11 cellular contexts compared by ENCODE assay signal in the genomic region with DNA sequence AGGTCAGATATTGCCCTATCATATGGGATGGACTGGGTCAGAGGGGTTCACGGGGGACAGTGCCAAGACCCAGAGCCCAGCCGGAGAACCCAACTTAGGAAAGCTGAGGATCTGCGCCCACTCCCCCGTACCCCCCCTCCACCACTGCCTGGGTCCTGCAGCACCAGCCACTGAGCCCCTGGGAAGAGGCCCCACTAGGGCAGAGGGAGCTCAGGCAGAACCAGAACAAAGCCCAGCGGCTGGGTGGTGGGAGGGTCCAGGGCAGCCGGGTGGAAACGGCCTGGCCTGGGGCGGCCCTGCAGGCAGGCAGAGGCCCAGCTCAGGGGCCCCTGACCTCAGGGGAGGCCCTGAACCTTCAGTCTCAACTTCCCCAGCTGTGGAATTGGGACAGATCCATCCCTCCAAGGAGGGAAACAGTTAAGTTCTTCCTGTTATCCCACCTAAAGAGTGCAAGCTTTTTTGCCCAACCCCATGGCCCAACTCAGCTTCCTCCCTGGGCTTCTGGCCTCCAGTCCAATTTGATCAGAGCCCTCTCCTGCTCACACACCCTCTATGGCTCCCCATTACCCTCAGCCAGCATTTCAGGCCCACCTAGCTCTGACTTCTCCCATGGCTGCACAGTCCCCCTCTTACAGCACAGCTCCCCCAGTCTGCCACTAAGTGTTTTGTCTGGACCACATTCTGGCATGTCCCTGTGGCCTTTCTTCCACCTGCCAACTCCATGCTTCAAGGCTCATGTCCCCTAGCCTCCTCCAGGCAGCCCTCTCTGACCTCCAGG. TPM values are rescaled to one million over a fixed set of nuclear protein-coding genes. Genes with fewer than 3 reads are reported as not detected.
A peak's percentile ranks its signal among the peaks of the same experiment; 100 is the strongest.
DNase-seq lines count a peak whose midpoint lies in the region; ATAC-seq and TF ChIP-seq lines count a peak whose summit lies in the region.
"Had no signal": no experiment of that assay in that cellular context is flagged by ENCODE, and none has a peak within 500 bp of the region (broad histone marks: within the 10 kb centered on the region; RNA-seq: fewer than 3 reads in every experiment).

No MANE protein-coding gene starts in this region.

- no peak overlapping the region for H2BK15ac ChIP-seq in mesendoderm (replicated peaks; ENCODE audit: low read depth)

- TF ChIP-seq POLR2A in breast epithelium (IDR thresholded peaks at IDR 0.05) (no peak), uterus (IDR thresholded peaks at IDR 0.05) (no peak)

- H3K27ac ChIP-seq in left ventricle myocardium inferior (replicated peaks): peak overlapping the region; percentile 93
- H3K27ac ChIP-seq in breast epithelium: peak overlapping the region; percentile 62 to 65
- no peak overlapping the region for H3K27ac ChIP-seq in mesendoderm (ENCODE audit: low read depth, low read length)
- peak overlapping the region; percentile 76 to 84 for H3K27ac ChIP-seq in uterus

- H3K9me3 ChIP-seq in left ventricle myocardium inferior (replicated peaks) (no peaks in the 10 kb centered on the region), breast epithelium (no peaks in the 10 kb centered on the region), uterus (no peaks in the 10 kb centered on the region)

- H2BK120ac ChIP-seq in mesendoderm (ENCODE audit: low read depth, low read length): no peak overlapping the region

- no peak overlapping the region for H3K18ac ChIP-seq in mesendoderm (ENCODE audit: low read length)

- no peak overlapping the region for H3K56ac ChIP-seq in mesendoderm (ENCODE audit: low read length)

- no peak overlapping the region for H3K4me2 ChIP-seq in mesendoderm (ENCODE audit: low read length)

- peak overlapping the region; percentile 88 for H3K9ac ChIP-seq in mesendoderm (ENCODE audit: low read length)

- H3K36me3 ChIP-seq in left ventricle myocardium inferior: peaks cover 28% of the 10 kb centered on the region
- H3K36me3 ChIP-seq in breast epithelium: no peaks in the 10 kb centered on the region
- H3K36me3 ChIP-seq in mesendoderm (ENCODE audit: control insufficient read depth, insufficient read depth, low read length): peaks cover 2% of the 10 kb centered on the region
- H3K36me3 ChIP-seq in uterus: no peaks in the 10 kb centered on the region

- peak overlapping the region; percentile 91 for H3K4me3 ChIP-seq in left ventricle myocardium inferior
- H3K4me3 ChIP-seq in breast epithelium: peak overlapping the region in 1 of 3 donors; percentile 11
- H3K4me3 ChIP-seq in mesendoderm (ENCODE audit: low read length): no peak overlapping the region
- H3K4me3 ChIP-seq in uterus: no peak overlapping the region

- no peak for ATAC-seq in left ventricle myocardium superior
- ATAC-seq in left lobe of liver: no peak
- ATAC-seq in GM18511 (IDR thresholded peaks at IDR 0.05; ENCODE audit: unreplicated experiment): no peak
- ATAC-seq in HG02852 (IDR thresholded peaks at IDR 0.05; ENCODE audit: unreplicated experiment): no peak

- H4K8ac ChIP-seq in mesendoderm (ENCODE audit: low read depth, low read length): no peak overlapping the region

- H2AK5ac ChIP-seq in mesendoderm (ENCODE audit: low read length): no peak overlapping the region

- H3K79me1 ChIP-seq in mesendoderm (ENCODE audit: low read length): peaks cover 12% of the 10 kb centered on the region

- no peak for TF ChIP-seq CTCF in left ventricle myocardium inferior (IDR thresholded peaks at IDR 0.05; ENCODE audit: borderline replicate concordance)
- no peak for TF ChIP-seq CTCF in breast epithelium (IDR thresholded peaks at IDR 0.05)
- TF ChIP-seq CTCF in uterus (IDR thresholded peaks at IDR 0.05): no peak

- no CpG with 5 or more reads among the region's 8 CpGs for WGBS in mesendoderm (ENCODE audit: extremely low coverage, insufficient coverage, low lambda C conversion rate)

- H4K5ac ChIP-seq in mesendoderm (ENCODE audit: low read length): no peak overlapping the region

- H3K27me3 ChIP-seq in left ventricle myocardium inferior (ENCODE audit: low read depth): no peaks in the 10 kb centered on the region
- no peaks in the 10 kb centered on the region for H3K27me3 ChIP-seq in breast epithelium
- no peaks in the 10 kb centered on the region for H3K27me3 ChIP-seq in mesendoderm (ENCODE audit: insufficient read depth, low read length, poor library complexity)
- no peaks in the 10 kb centered on the region for H3K27me3 ChIP-seq in uterus

- no peak overlapping the region for H2BK5ac ChIP-seq in mesendoderm (ENCODE audit: low read length)

- DNase-seq in left ventricle myocardium inferior (no peak), left ventricle myocardium superior (no peak), breast epithelium (ENCODE audit: low spot score in 2 of 2) (no peak), mesendoderm (no peak), uterus (no peak), left lobe of liver (ENCODE audit: low spot score) (no peak)
- DNase-seq: CD4-positive, CD25-positive, alpha-beta regulatory T cell; hippocampal formation; NCI-H526 had no signal

- intact Hi-C loops in left ventricle myocardium inferior (cut with micrococcal nuclease) (no loop called here), left ventricle myocardium superior (cut with micrococcal nuclease) (no loop called here), breast epithelium (cut with DNase I; ENCODE audit: low total_unique reads) (no loop called here), uterus (cut with DNase I; ENCODE audit: low total_unique reads) (no loop called here)

- H3K23ac ChIP-seq in mesendoderm (ENCODE audit: low read length): no peak overlapping the region

- H3K4ac ChIP-seq in mesendoderm (ENCODE audit: low read depth, low read length): no peak overlapping the region

- H3K79me2 ChIP-seq in mesendoderm (ENCODE audit: control insufficient read depth, insufficient read depth, low read length): peaks cover 42% of the 10 kb centered on the region

- H3K4me1 ChIP-seq in left ventricle myocardium inferior: peaks cover 57% of the 10 kb centered on the region
- peaks cover 6 to 7% of the 10 kb centered on the region in 2 donors for H3K4me1 ChIP-seq in breast epithelium
- H3K4me1 ChIP-seq in mesendoderm (ENCODE audit: control insufficient read depth, low read depth, low read length): peaks cover 6% of the 10 kb centered on the region
- peaks cover 0 to 13% of the 10 kb centered on the region in 2 donors for H3K4me1 ChIP-seq in uterus

RNA-seq across cellular contexts. Expression of gene NR2F6, which starts 3.1 kb away (rescaled TPM):
- total RNA-seq in left ventricle myocardium inferior (60.1 TPM), left ventricle myocardium superior (82.4 TPM), breast epithelium (10 to 100 TPM; 23.2 to 52.4 (median 34.7) TPM), uterus (10 to 100 TPM; 14.3 to 45.0 (median 36.0) TPM), left lobe of liver (126 TPM)
- 63.1 TPM for polyA plus RNA-seq in mesendoderm (2013, experiment 1 of 2)
- 61.8 TPM for polyA plus RNA-seq in mesendoderm (2013, experiment 2 of 2)

RNA-seq across cellular contexts. Expression of gene OCEL1, which starts 16.6 kb away (rescaled TPM):
- total RNA-seq in left ventricle myocardium inferior: 21.2 TPM
- total RNA-seq in left ventricle myocardium superior: 28.0 TPM
- 10 to 100 TPM in 1 of 3 donors, 1 to 10 TPM in 2; 8.8 to 13.8 (median 9.4) TPM for total RNA-seq in breast epithelium
- 17.6 TPM for polyA plus RNA-seq in mesendoderm (2013, experiment 1 of 2)
- polyA plus RNA-seq in mesendoderm (2013, experiment 2 of 2): 17.5 TPM
- 10 to 100 TPM in 2 of 4 donors, 1 to 10 TPM in 1, not detected in 1; 5.9 to 32.6 (median 17.6) TPM for total RNA-seq in uterus
- total RNA-seq in left lobe of liver: 63.0 TPM

RNA-seq across cellular contexts. Expression of gene USHBP1, which starts 21.9 kb away (rescaled TPM):
- total RNA-seq in left ventricle myocardium inferior (7.0 TPM), left ventricle myocardium superior (9.3 TPM), breast epithelium (1 to 10 TPM; 5.8 to 8.8 (median 7.0) TPM), uterus (10 to 100 TPM in 2 of 4 donors, 1 to 10 TPM in 2; 3.5 to 23.8 (median 13.0) TPM), left lobe of liver (1.6 TPM)
- polyA plus RNA-seq in mesendoderm (2013, experiment 1 of 2): 1.6 TPM
- polyA plus RNA-seq in mesendoderm (2013, experiment 2 of 2): 1.5 TPM
- total RNA-seq: CD4-positive, CD25-positive, alpha-beta regulatory T cell had no signal
- polyA plus RNA-seq: CD4-positive, CD25-positive, alpha-beta regulatory T cell had no signal

RNA-seq across cellular contexts. Expression of gene BABAM1, which starts 24.6 kb away (rescaled TPM):
- total RNA-seq in left ventricle myocardium inferior: 72.7 TPM
- total RNA-seq in left ventricle myocardium superior: 82.0 TPM
- 10 to 100 TPM; 48.5 to 65.6 (median 54.1) TPM for total RNA-seq in breast epithelium
- 119 TPM for polyA plus RNA-seq in mesendoderm (2013, experiment 1 of 2)
- 120 TPM for polyA plus RNA-seq in mesendoderm (2013, experiment 2 of 2)
- 100 to 1,000 TPM in 2 of 4 donors, 10 to 100 TPM in 2; 58.1 to 240 (median 97.2) TPM for total RNA-seq in uterus
- 41.0 TPM for total RNA-seq in left lobe of liver

RNA-seq across cellular contexts. Expression of gene USE1, which starts 27.5 kb away (rescaled TPM):
- 27.5 TPM for total RNA-seq in left ventricle myocardium inferior
- total RNA-seq in left ventricle myocardium superior: 27.4 TPM
- 10 to 100 TPM; 15.5 to 29.0 (median 27.5) TPM for total RNA-seq in breast epithelium
- 7.1 TPM for polyA plus RNA-seq in mesendoderm (2013, experiment 1 of 2)
- 7.3 TPM for polyA plus RNA-seq in mesendoderm (2013, experiment 2 of 2)
- 10 to 100 TPM; 11.5 to 43.5 (median 22.2) TPM for total RNA-seq in uterus
- total RNA-seq in left lobe of liver: 19.9 TPM
